In genomic region chr17:7885357-7886226, GRCh38 we compare ENCODE assay signal across 8 cellular contexts. TPM values are rescaled to one million over a fixed set of nuclear protein-coding genes. Genes with fewer than 3 reads are reported as not detected.
DNase-seq lines count a peak whose midpoint lies in the region; ATAC-seq and TF ChIP-seq lines count a peak whose summit lies in the region.

No MANE protein-coding gene starts in this region.

- peak overlapping the region; percentile 87 for H3K56ac ChIP-seq in IMR-90 (ENCODE audit: extremely low read depth, insufficient read depth, low read length)

- H3K4me1 Mint-ChIP-seq in T-helper 1 cell treated with Interleukin-12 subunit alpha and Interleukin-12 subunit beta and Interleukin-4 antibody, amounts not matched to agents 30 μg/mL and 1 μg/mL, for 36 hours (ENCODE audit: low read depth), result peaks cover 6% of the 10 kb centered on the region

- BruUV-seq in IMR-90 (replicated peaks; lab: Mats Ljungman, UMichigan), result no TSS peak

- peak overlapping the region; percentile 98 for H2BK5ac ChIP-seq in IMR-90 (ENCODE audit: low read depth, low read length, poor library complexity, severe bottlenecking)

- peak overlapping the region; percentile 99 for H3K9ac ChIP-seq in IMR-90 (ENCODE audit: low read depth, low read length)

- H3K27ac Mint-ChIP-seq in T-helper 1 cell treated with Interleukin-12 subunit alpha and Interleukin-12 subunit beta and Interleukin-4 antibody, amounts not matched to agents 30 μg/mL and 1 μg/mL, for 36 hours, result no peak overlapping the region

- 0% methylated on average over 18 of the region's 65 CpGs; no CpG with 5 or more reads in 1 of the 2 experiments for WGBS in IMR-90 (ENCODE audit: extremely low coverage in 2 of 2, insufficient read length in 1 of 2), 2 experiments
- 0 to 2% methylated on average over 9 to 50 of the region's 65 CpGs for WGBS in body of pancreas, 2 donors

- peak overlapping the region; percentile 87 for H2BK120ac ChIP-seq in IMR-90 (ENCODE audit: low read depth, low read length)

- CTCF ChIA-PET in IMR-90 (lab: Yijun Ruan, JAX), result interaction anchor here (0.6 kb wide), 2 partner anchors 22 to 23 kb away, joined by 3 to 4 read pairs; no protein-coding TSS in a partner anchor

- H4K20me1 ChIP-seq in IMR-90 (ENCODE audit: insufficient read depth, low read length), result peaks cover 14% of the 10 kb centered on the region

- peaks cover 28% of the 10 kb centered on the region for H3K4me1 ChIP-seq in IMR-90 (ENCODE audit: control insufficient read depth, insufficient read depth, low read length)
- H3K4me1 ChIP-seq in body of pancreas, result peaks cover 59% of the 10 kb centered on the region

- TF ChIP-seq POLR2A in GM10847 (IDR thresholded peaks at IDR 0.05; ENCODE audit: extremely low read depth, insufficient read length) (peak; percentile 29), IMR-90 (IDR thresholded peaks at IDR 0.05; ENCODE audit: low read depth, low read length) (no peak), body of pancreas (IDR thresholded peaks at IDR 0.05) (peak in 2 of 3 donors; percentile 49 to 64)

- intact Hi-C loops in IMR-90 (cut with micrococcal nuclease), result no loop called here
- intact Hi-C loops in body of pancreas (cut with DNase I), result no loop called here

- H2AK5ac ChIP-seq in IMR-90 (ENCODE audit: low read depth, low read length), result peak overlapping the region; percentile 98

- ATAC-seq in IMR-90 (ENCODE audit: low read depth) (peak; percentile 2; the same call in 1 of the 2 replicates), body of pancreas (peak; percentile 2), GM21576 (IDR thresholded peaks at IDR 0.05; ENCODE audit: unreplicated experiment) (no peak)

- peak overlapping the region; percentile 99 for H3K4ac ChIP-seq in IMR-90 (ENCODE audit: low read depth, low read length)

- H2BK15ac ChIP-seq in IMR-90 (ENCODE audit: low read depth, low read length), result no peak overlapping the region; the same call in 2 of the 3 replicates

- H3K36me3 ChIP-seq in IMR-90 (ENCODE audit: control insufficient read depth, insufficient read depth, low read length) (peaks cover 13% of the 10 kb centered on the region), body of pancreas (replicated peaks in 1 of 2; ENCODE audit: insufficient read depth in 1 of 2, low read depth in 2 of 2) (no peaks in the 10 kb centered on the region)

- peak overlapping the region; percentile 91 for H4K91ac ChIP-seq in IMR-90 (ENCODE audit: insufficient read depth, low read depth, low read length)

- DNase-seq in IMR-90, result peak; percentile 14
- DNase-seq in body of pancreas, result peak; percentile 48 to 59 (median 52)
- DNase-seq in iPS-NIHi11 (ENCODE audit: low spot score), result peak; percentile 81
- peak; percentile 16 to 31 for DNase-seq in stimulated activated CD4-positive, alpha-beta T cell treated with anti-CD3 and anti-CD28 coated beads, Interleukin-15, amount 100 ng/mL, for 1 hour (ENCODE audit: low read depth in 1 of 2, low spot score in 1 of 2)
- DNase-seq in AML-193 (lab: John Stamatoyannopoulos, UW), result no peak

- H3K9me1 ChIP-seq in IMR-90 (ENCODE audit: insufficient read depth, low read length), result peaks cover 12% of the 10 kb centered on the region

- H3K79me1 ChIP-seq in IMR-90 (ENCODE audit: low read depth in 1 of 2, low read length in 2 of 2), result peaks cover 11 to 59% of the 10 kb centered on the region in 2 experiments

- H3K27me3 ChIP-seq in IMR-90 (ENCODE audit: control insufficient read depth, insufficient read depth, low read length), result no peaks in the 10 kb centered on the region
- H3K27me3 ChIP-seq in body of pancreas, result no peaks in the 10 kb centered on the region

- peak overlapping the region; percentile 36 to 78; a peak in 3 of 4 replicates for H4K8ac ChIP-seq in IMR-90 (ENCODE audit: low read depth in 2 of 2, low read length in 2 of 2)

- dilution Hi-C loops in IMR-90 (cut with HindIII; ENCODE audit: low sequenced_read_pairs, unreplicated experiment), result no loop called here

- H3K4me3 ChIP-seq in IMR-90 (ENCODE audit: insufficient read depth, low read depth, low read length), result peak overlapping the region; percentile 98
- H3K4me3 ChIP-seq in body of pancreas, result peak overlapping the region; percentile 53 to 77

- peak overlapping the region; percentile 43 for H3K4me3 Mint-ChIP-seq in T-helper 1 cell treated with Interleukin-12 subunit alpha and Interleukin-12 subunit beta and Interleukin-4 antibody, amounts not matched to agents 30 μg/mL and 1 μg/mL, for 36 hours

- peak overlapping the region; percentile 86 for H2AFZ ChIP-seq in IMR-90 (replicated peaks; ENCODE audit: low read length, poor library complexity)

- in situ Hi-C loops in IMR-90 (cut with MboI; ENCODE audit: low sequenced_read_pairs), result no loop called here

- H3K23ac ChIP-seq in IMR-90 (ENCODE audit: low read depth, low read length), result peak overlapping the region; percentile 96

- H3K14ac ChIP-seq in IMR-90 (replicated peaks; ENCODE audit: low read depth, low read length), result peak overlapping the region; percentile 98

- H2AK9ac ChIP-seq in IMR-90 (replicated peaks; ENCODE audit: low read depth, low read length, poor library complexity), result peak overlapping the region; percentile 100

- peak overlapping the region; percentile 92 for H4K5ac ChIP-seq in IMR-90 (ENCODE audit: low read depth, low read length)

- POLR2A ChIA-PET in IMR-90 (lab: Charles Lee; ENCODE audit: unreplicated experiment), result no interaction called here

- peak overlapping the region; percentile 93 for H3K18ac ChIP-seq in IMR-90 (ENCODE audit: low read depth, low read length)

- H3K27ac ChIP-seq in IMR-90 (ENCODE audit: insufficient read depth, low read length) (peak overlapping the region; percentile 100), body of pancreas (peak overlapping the region; percentile 90 to 98 (median 94))

- no peaks in the 10 kb centered on the region for H3K9me3 Mint-ChIP-seq in T-helper 1 cell treated with Interleukin-12 subunit alpha and Interleukin-12 subunit beta and Interleukin-4 antibody, amounts not matched to agents 30 μg/mL and 1 μg/mL, for 36 hours

- no peak overlapping the region for H2BK20ac ChIP-seq in IMR-90 (ENCODE audit: low read depth, low read length)

- no peaks in the 10 kb centered on the region for H3K27me3 Mint-ChIP-seq in T-helper 1 cell treated with Interleukin-12 subunit alpha and Interleukin-12 subunit beta and Interleukin-4 antibody, amounts not matched to agents 30 μg/mL and 1 μg/mL, for 36 hours (ENCODE audit: low read depth)

- H3K4me2 ChIP-seq in IMR-90 (ENCODE audit: low read depth, low read length), result peak overlapping the region; percentile 99

- TF ChIP-seq RAD21 in IMR-90 (IDR thresholded peaks at IDR 0.05; ENCODE audit: low read length), result no peak

- peaks cover 4% of the 10 kb centered on the region for H3K36me3 Mint-ChIP-seq in T-helper 1 cell treated with Interleukin-12 subunit alpha and Interleukin-12 subunit beta and Interleukin-4 antibody, amounts not matched to agents 30 μg/mL and 1 μg/mL, for 36 hours (ENCODE audit: low read depth)

- TF ChIP-seq CTCF in IMR-90 (conservative IDR thresholded peaks at IDR 0.05; ENCODE audit: low read depth, low read length), result no peak
- TF ChIP-seq CTCF in body of pancreas (IDR thresholded peaks at IDR 0.05), result no peak

- H3K9me3 ChIP-seq in IMR-90 (ENCODE audit: control insufficient read depth, insufficient read depth, low read length), result no peaks in the 10 kb centered on the region
- no peaks in the 10 kb centered on the region for H3K9me3 ChIP-seq in body of pancreas

TF ChIP-seq in IMR-90, 13 proteins besides CTCF, POLR2A, EP300 and RAD21:
- no peak for TF ChIP-seq BHLHE40 (IDR thresholded peaks at IDR 0.05; ENCODE audit: low read depth, low read length)
- TF ChIP-seq FOS (IDR thresholded peaks at IDR 0.05; ENCODE audit: low read depth, low read length), result no peak
- 0 out of 2 replicates have a peak, but pooled peaks have one; percentile 16 for TF ChIP-seq MAZ (IDR thresholded peaks at IDR 0.05; ENCODE audit: borderline replicate concordance, low read depth, low read length)

RNA-seq across cellular contexts. Expression of gene CHD3, which starts 3.0 kb away (rescaled TPM):
- total RNA-seq in IMR-90 (2012; rRNA removed), result 67.2 and 78.1 TPM in 2 replicates
- polyA plus RNA-seq in IMR-90 (2012; rRNA removed), result 55.1 and 65.4 TPM in 2 replicates
- polyA plus RNA-seq in IMR-90 (2012; cell fraction: cytosol; rRNA removed), result 53.4 and 59.5 TPM in 2 replicates
- polyA plus RNA-seq in IMR-90 (2012; cell fraction: nucleus; rRNA removed; ENCODE audit: low replicate concordance), result 202 and 231 TPM in 2 replicates
- total RNA-seq in body of pancreas, result 10 to 100 TPM; 53.7 to 69.9 TPM

RNA-seq across cellular contexts. Expression of gene CYB5D1, which starts 27.8 kb away (rescaled TPM):
- total RNA-seq in IMR-90 (2012; rRNA removed), result 10.8 and 11.1 TPM in 2 replicates
- 7.0 and 8.8 TPM in 2 replicates for polyA plus RNA-seq in IMR-90 (2012; rRNA removed)
- 3.4 and 4.3 TPM in 2 replicates for polyA plus RNA-seq in IMR-90 (2012; cell fraction: cytosol; rRNA removed)
- polyA plus RNA-seq in IMR-90 (2012; cell fraction: nucleus; rRNA removed; ENCODE audit: low replicate concordance), result 9.7 and 19.2 TPM in 2 replicates
- 10 to 100 TPM in 1 of 2 donors, 1 to 10 TPM in 1; 5.7 to 16.5 TPM for total RNA-seq in body of pancreas

RNA-seq across cellular contexts. Expression of gene NAA38, which starts 28.2 kb away (rescaled TPM):
- total RNA-seq in IMR-90 (2012; rRNA removed) (40.7 and 62.2 TPM in 2 replicates), body of pancreas (10 to 100 TPM; 25.7 to 50.1 TPM)
- polyA plus RNA-seq in IMR-90 (2012; rRNA removed), result 76.8 and 122 TPM in 2 replicates
- 125 and 183 TPM in 2 replicates for polyA plus RNA-seq in IMR-90 (2012; cell fraction: cytosol; rRNA removed)
- 34.7 and 54.0 TPM in 2 replicates for polyA plus RNA-seq in IMR-90 (2012; cell fraction: nucleus; rRNA removed; ENCODE audit: low replicate concordance)

RNA-seq across cellular contexts. Expression of gene RNF227, which starts 30.5 kb away (rescaled TPM):
- total RNA-seq in IMR-90 (2012; rRNA removed) (1.3 and 1.4 TPM in 2 replicates), body of pancreas (1 to 10 TPM; 2.9 to 3.0 TPM)
- polyA plus RNA-seq in IMR-90 (2012; rRNA removed), result 2.7 and 3.1 TPM in 2 replicates
- 0.78 and 1.3 TPM in 2 replicates for polyA plus RNA-seq in IMR-90 (2012; cell fraction: cytosol; rRNA removed)
- 3.8 and 4.5 TPM in 2 replicates for polyA plus RNA-seq in IMR-90 (2012; cell fraction: nucleus; rRNA removed; ENCODE audit: low replicate concordance)

RNA-seq across cellular contexts. Expression of gene TMEM88, which starts 30.7 kb away (rescaled TPM):
- total RNA-seq in IMR-90 (2012; rRNA removed) (not detected in 2 replicates), body of pancreas (10 to 100 TPM in 1 of 2 donors, 1 to 10 TPM in 1; 6.0 to 16.2 TPM)
- polyA plus RNA-seq in IMR-90 (2012; rRNA removed), result 1.9 and 2.1 TPM in 2 replicates
- 0.63 and 0.79 TPM in 2 replicates for polyA plus RNA-seq in IMR-90 (2012; cell fraction: cytosol; rRNA removed)
- 16.9 and 24.1 TPM in 2 replicates for polyA plus RNA-seq in IMR-90 (2012; cell fraction: nucleus; rRNA removed; ENCODE audit: low replicate concordance)

Comparison
In these comparisons a context has a peak if more than half of its experiments do, and no peak if none do; other contexts are left out.
1. DNase-seq: peak in IMR-90 (single experiment), body of pancreas (4 of 4), iPS-NIHi11 (single experiment) and stimulated activated CD4-positive, alpha-beta T cell treated with anti-CD3 and anti-CD28 coated beads, Interleukin-15, amount 100 ng/mL, for 1 hour (2 of 2); none in AML-193 (0 of 2).